In the genomic region with DNA sequence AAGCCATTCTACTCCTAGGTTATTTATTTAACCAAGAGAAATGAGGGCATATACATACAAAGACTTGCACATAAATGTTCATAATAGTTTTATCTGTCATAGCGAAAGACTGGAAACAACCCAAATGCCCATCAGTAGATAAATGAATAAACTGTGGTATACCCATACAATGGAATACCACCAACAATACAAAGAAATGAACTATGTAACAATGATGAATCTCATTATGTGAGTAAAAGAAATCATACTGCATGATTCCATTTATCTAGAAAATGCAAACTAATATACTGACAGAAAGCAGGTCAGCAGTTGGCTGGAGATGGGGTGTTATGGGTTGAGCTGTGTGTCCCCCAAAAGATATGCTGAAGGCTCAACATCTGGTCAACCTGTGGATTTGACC, we compare ENCODE assay signal across 15 cellular contexts.
"Had no signal": no experiment of that assay in that cellular context is flagged by ENCODE, and none has a peak within 500 bp of the region (broad histone marks: within the 10 kb centered on the region; RNA-seq: fewer than 3 reads in every experiment).

No MANE protein-coding gene starts in this region.

- H3K9me3 Mint-ChIP-seq: activated naive CD8-positive, alpha-beta T cell treated with anti-CD3 and anti-CD28 coated beads, Interleukin-2, amount 10 ng/mL, durations not matched to agents 7 days and 5 days had no signal

- H3K27me3 ChIP-seq: gastrocnemius medialis, heart right ventricle, stomach, testis, upper lobe of left lung had no signal

- H3K27ac ChIP-seq: gastrocnemius medialis, heart right ventricle, SK-N-MC, stomach, testis, upper lobe of left lung had no signal

- H3K4me3 ChIP-seq: gastrocnemius medialis, heart right ventricle, lung, SK-N-MC, stomach, testis, upper lobe of left lung had no signal

- H3K27me3 Mint-ChIP-seq: activated naive CD8-positive, alpha-beta T cell treated with anti-CD3 and anti-CD28 coated beads, Interleukin-2, amount 10 ng/mL, durations not matched to agents 7 days and 5 days had no signal

- H3K4me1 ChIP-seq: gastrocnemius medialis, testis had no signal

- H3K4me1 Mint-ChIP-seq: activated naive CD8-positive, alpha-beta T cell treated with anti-CD3 and anti-CD28 coated beads, Interleukin-2, amount 10 ng/mL, durations not matched to agents 7 days and 5 days had no signal

- H3K4me3 Mint-ChIP-seq: activated naive CD8-positive, alpha-beta T cell treated with anti-CD3 and anti-CD28 coated beads, Interleukin-2, amount 10 ng/mL, durations not matched to agents 7 days and 5 days had no signal

- DNase-seq: activated CD4-positive, alpha-beta T cell treated with anti-CD3 and anti-CD28 coated beads, Interleukin-2, amount 50 U/mL, for 48 hours; activated CD8-positive, alpha-beta memory T cell treated with anti-CD3 and anti-CD28 coated beads, Interleukin-2, amount 50 U/mL, for 4 hours; activated naive CD8-positive, alpha-beta T cell treated with anti-CD3 and anti-CD28 coated beads, Interleukin-2, amount 10 ng/mL, durations not matched to agents 7 days and 5 days; anterior cingulate cortex; erythroblast; gastrocnemius medialis; heart right ventricle; left colon; stimulated activated CD4-positive, alpha-beta T cell treated with anti-CD3 and anti-CD28 coated beads, Interleukin-4, amount 100 ng/mL, for 24 hours; stimulated activated CD8-positive, alpha-beta memory T cell treated with anti-CD3 and anti-CD28 coated beads, Interleukin-4, amount 100 ng/mL, for 48 hours; stomach; testis; upper lobe of left lung had no signal

- ATAC-seq: gastrocnemius medialis, heart right ventricle, left colon had no signal

- H3K27ac Mint-ChIP-seq: activated naive CD8-positive, alpha-beta T cell treated with anti-CD3 and anti-CD28 coated beads, Interleukin-2, amount 10 ng/mL, durations not matched to agents 7 days and 5 days had no signal
